Comparison of ENCODE assay signal across 28 cellular contexts in the genomic region with DNA sequence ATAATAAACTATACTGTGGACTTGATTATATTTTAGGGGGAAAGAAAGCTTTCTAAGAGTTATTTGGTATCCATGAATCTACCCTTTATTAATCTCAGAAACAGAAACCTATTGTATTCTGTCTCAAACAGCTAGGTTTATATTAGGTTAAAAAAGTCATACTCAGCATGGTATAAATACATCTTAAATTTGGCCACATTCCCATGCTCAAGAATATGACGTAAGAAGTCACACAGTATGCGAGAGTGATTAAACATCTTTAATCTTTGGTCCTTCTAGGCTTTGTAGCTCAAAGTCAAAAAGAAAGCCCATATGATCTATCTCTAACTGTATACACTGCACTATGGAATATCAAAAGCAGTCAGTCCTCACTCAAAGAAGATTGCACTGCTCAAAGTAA.
DNase-seq lines count a peak whose midpoint lies in the region; ATAC-seq, FAIRE-seq and TF ChIP-seq lines count a peak whose summit lies in the region.
"Had no signal": no experiment of that assay in that cellular context is flagged by ENCODE, and none has a peak within 500 bp of the region (broad histone marks: within the 10 kb centered on the region; RNA-seq: fewer than 3 reads in every experiment).

No MANE protein-coding gene starts in this region.

- H3K9ac ChIP-seq in HepG2 (ENCODE audit: insufficient read depth, low read depth, low read length), result no peak overlapping the region
- H3K9ac ChIP-seq: BLaER1, KMS-11 had no signal

- H3K4me3 ChIP-seq in HepG2 (replicated peaks in 1 of 3; ENCODE audit: insufficient read depth in 1 of 3, low read depth in 2 of 3, low read length in 3 of 3) (no peak overlapping the region), right lobe of liver (no peak overlapping the region)
- H3K4me3 ChIP-seq: BLaER1, GM12878, PC-9, SJCRH30 had no signal

- no peak overlapping the region for H3K4me2 ChIP-seq in HepG2 (ENCODE audit: low read depth, low read length)
- H3K4me2 ChIP-seq: BLaER1, KMS-11, PC-9 had no signal

- H3K79me2 ChIP-seq in HepG2 (ENCODE audit: insufficient read depth, low read length), result no peaks in the 10 kb centered on the region

- DNase-seq in HepG2 (ENCODE audit: low spot score) (no peak), right lobe of liver (no peak), iris pigment epithelial cell (ENCODE audit: low read depth) (peak; percentile 1), inferior parietal cortex (ENCODE audit: extremely low spot score) (no peak)
- DNase-seq in activated CD8-positive, alpha-beta T cell treated with anti-CD3 and anti-CD28 coated beads for 36 hours, result no peak
- DNase-seq: CD4-positive, alpha-beta T cell; COR-L47; DMS79; EL; GDM1; H9; HFFc6; MM.1S; NCI-H2029; NCI-H446; NCI-H526; NCI-H82; NK-92 treated with Interleukin-12 subunit alpha and Interleukin-12 subunit beta, amount 100 ng/mL, for 24 hours; PC-9; SJCRH30 had no signal

- H3K27me3 ChIP-seq in HepG2 (ENCODE audit: control insufficient read depth in 1 of 2, insufficient read depth in 2 of 2, low read length in 2 of 2), result no peaks in the 10 kb centered on the region
- H3K27me3 ChIP-seq in right lobe of liver, result no peaks in the 10 kb centered on the region
- H3K27me3 ChIP-seq: BLaER1, SJCRH30 had no signal

- peaks cover 0 to 6% (median 2%) of the 10 kb centered on the region in 5 experiments for H3K9me3 Mint-ChIP-seq in brain
- H3K9me3 Mint-ChIP-seq in activated CD8-positive, alpha-beta T cell treated with anti-CD3 and anti-CD28 coated beads for 36 hours, result peaks cover 1% of the 10 kb centered on the region
- H3K9me3 Mint-ChIP-seq: CD4-positive, alpha-beta T cell; HFFc6; IgD-negative memory B cell had no signal

- CTCF ChIA-PET in HepG2 (lab: Yijun Ruan, JAX; ENCODE audit: low intra/inter-chr PET ratio, low total read pairs), result no interaction called here
- CTCF ChIA-PET in activated CD8-positive, alpha-beta T cell treated with anti-CD3 and anti-CD28 coated beads for 36 hours (lab: Charles Lee), result no interaction called here

- no peak for TF ChIP-seq EP300 in HepG2 (IDR thresholded peaks at IDR 0.05; ENCODE audit: low read depth in 2 of 2, low read length in 2 of 2)
- no peak for TF ChIP-seq EP300 in HepG2 (CRISPR knock-in tag; IDR thresholded peaks at IDR 0.05; ENCODE audit: borderline replicate concordance)

- H3K27ac ChIP-seq in HepG2 (ENCODE audit: extremely low read length, insufficient read depth, low read length) (no peak overlapping the region), right lobe of liver (no peak overlapping the region)
- H3K27ac ChIP-seq: BLaER1, KMS-11, PC-9, SJCRH30 had no signal

- no TSS peak for BruUV-seq in HepG2 (replicated peaks; lab: Mats Ljungman, UMichigan)

- intact Hi-C loops in HepG2 (cut with micrococcal nuclease; ENCODE audit: unreplicated experiment) (no loop called here), right lobe of liver (cut with DNase I) (no loop called here)
- intact Hi-C loops in activated CD8-positive, alpha-beta T cell treated with anti-CD3 and anti-CD28 coated beads for 36 hours (cut with micrococcal nuclease), result no loop called here

- TF ChIP-seq RAD21 in HepG2 (CRISPR knock-in tag; IDR thresholded peaks at IDR 0.05), result no peak

- no peaks in the 10 kb centered on the region for H3K9me3 ChIP-seq in HepG2 (ENCODE audit: low read length)
- H3K9me3 ChIP-seq in right lobe of liver, result no peaks in the 10 kb centered on the region
- H3K9me3 ChIP-seq: BLaER1, SJCRH30 had no signal

- H2AFZ ChIP-seq in HepG2 (ENCODE audit: low read length), result no peak overlapping the region
- H2AFZ ChIP-seq: PC-9 had no signal

- no peaks in the 10 kb centered on the region for H3K4me1 ChIP-seq in HepG2 (ENCODE audit: insufficient read depth, low read length)
- no peaks in the 10 kb centered on the region for H3K4me1 ChIP-seq in right lobe of liver
- H3K4me1 ChIP-seq: BLaER1 had no signal

- POLR2A ChIA-PET in HepG2 (lab: Yijun Ruan, JAX), result no interaction called here
- POLR2A ChIA-PET in activated CD8-positive, alpha-beta T cell treated with anti-CD3 and anti-CD28 coated beads for 36 hours (lab: Charles Lee), result no interaction called here

- H3K36me3 Mint-ChIP-seq in brain, result peaks cover 15% of the 10 kb centered on the region
- no peaks in the 10 kb centered on the region for H3K36me3 Mint-ChIP-seq in activated CD8-positive, alpha-beta T cell treated with anti-CD3 and anti-CD28 coated beads for 36 hours (ENCODE audit: low read depth)
- H3K36me3 Mint-ChIP-seq: IgD-negative memory B cell had no signal

- H4K20me1 ChIP-seq in HepG2 (ENCODE audit: insufficient read depth, low read length), result no peaks in the 10 kb centered on the region

- H3K27ac Mint-ChIP-seq in brain, result peak overlapping the region in 3 of 5 experiments; percentile 23 to 96 (median 38)
- H3K27ac Mint-ChIP-seq in activated CD8-positive, alpha-beta T cell treated with anti-CD3 and anti-CD28 coated beads for 36 hours, result no peak overlapping the region
- H3K27ac Mint-ChIP-seq: CD4-positive, alpha-beta T cell; H9; HFFc6; IgD-negative memory B cell had no signal

- WGBS in HepG2 (ENCODE audit: low lambda C conversion rate), result 4% methylated on average over 2 of the region's 2 CpGs
- 37% methylated on average over 2 of the region's 2 CpGs for WGBS in right lobe of liver (ENCODE audit: insufficient coverage, low coverage, low lambda C conversion rate, missing lambda C conversion rate)

- H3K4me1 Mint-ChIP-seq in brain, result peaks cover 30% of the 10 kb centered on the region
- no peaks in the 10 kb centered on the region for H3K4me1 Mint-ChIP-seq in activated CD8-positive, alpha-beta T cell treated with anti-CD3 and anti-CD28 coated beads for 36 hours (ENCODE audit: low read depth)
- H3K4me1 Mint-ChIP-seq: IgD-negative memory B cell had no signal

- H3K27me3 Mint-ChIP-seq in brain, result no peaks in the 10 kb centered on the region
- no peaks in the 10 kb centered on the region for H3K27me3 Mint-ChIP-seq in activated CD8-positive, alpha-beta T cell treated with anti-CD3 and anti-CD28 coated beads for 36 hours
- H3K27me3 Mint-ChIP-seq: CD4-positive, alpha-beta T cell; IgD-negative memory B cell had no signal

- no peak for FAIRE-seq in HepG2 (lab: Jason Lieb, UNC)
- FAIRE-seq: GM12878 had no signal

- no peaks in the 10 kb centered on the region for H3K36me3 ChIP-seq in HepG2 (replicated peaks in 1 of 2; ENCODE audit: control insufficient read depth in 1 of 2, insufficient read depth in 2 of 2, low read length in 2 of 2)
- no peaks in the 10 kb centered on the region for H3K36me3 ChIP-seq in right lobe of liver
- H3K36me3 ChIP-seq: SJCRH30 had no signal

- in situ Hi-C loops in HepG2 (cut with HindIII; ENCODE audit: extremely low pct_ligation_motif_present, low pct_unique_long_range_greater_than_20kb), result no loop called here

- H3K4me3 Mint-ChIP-seq in brain, result peak overlapping the region in 1 of 5 experiments; percentile 33
- no peak overlapping the region for H3K4me3 Mint-ChIP-seq in activated CD8-positive, alpha-beta T cell treated with anti-CD3 and anti-CD28 coated beads for 36 hours
- H3K4me3 Mint-ChIP-seq: CD4-positive, alpha-beta T cell; H9; HFFc6; IgD-negative memory B cell had no signal

- ATAC-seq in HepG2, result no peak
- ATAC-seq in right lobe of liver, result no peak
- no peak for ATAC-seq in GM21526 (IDR thresholded peaks at IDR 0.05; ENCODE audit: low FRiP score, unreplicated experiment)
- no peak for ATAC-seq in activated CD8-positive, alpha-beta T cell treated with anti-CD3 and anti-CD28 coated beads for 36 hours
- ATAC-seq in HG03432 (IDR thresholded peaks at IDR 0.05; ENCODE audit: unreplicated experiment), result no peak
- ATAC-seq: GM12878, Right ventricle myocardium inferior had no signal

- TF ChIP-seq CTCF in HepG2 (CRISPR knock-in tag; IDR thresholded peaks at IDR 0.05) (no peak), right lobe of liver (IDR thresholded peaks at IDR 0.05) (no peak), brain (conservative IDR thresholded peaks at IDR 0.05) (no peak)
- no peak for TF ChIP-seq CTCF in activated CD8-positive, alpha-beta T cell treated with anti-CD3 and anti-CD28 coated beads for 36 hours (IDR thresholded peaks at IDR 0.05)

- no peak for TF ChIP-seq POLR2A in HepG2 (IDR thresholded peaks at IDR 0.05; ENCODE audit: insufficient read depth in 1 of 2, low read depth in 2 of 2, low read length in 2 of 2)
- no peak for TF ChIP-seq POLR2A in right lobe of liver (IDR thresholded peaks at IDR 0.05)
